Comparison of ENCODE assay signal across 8 cellular contexts in the genomic region with DNA sequence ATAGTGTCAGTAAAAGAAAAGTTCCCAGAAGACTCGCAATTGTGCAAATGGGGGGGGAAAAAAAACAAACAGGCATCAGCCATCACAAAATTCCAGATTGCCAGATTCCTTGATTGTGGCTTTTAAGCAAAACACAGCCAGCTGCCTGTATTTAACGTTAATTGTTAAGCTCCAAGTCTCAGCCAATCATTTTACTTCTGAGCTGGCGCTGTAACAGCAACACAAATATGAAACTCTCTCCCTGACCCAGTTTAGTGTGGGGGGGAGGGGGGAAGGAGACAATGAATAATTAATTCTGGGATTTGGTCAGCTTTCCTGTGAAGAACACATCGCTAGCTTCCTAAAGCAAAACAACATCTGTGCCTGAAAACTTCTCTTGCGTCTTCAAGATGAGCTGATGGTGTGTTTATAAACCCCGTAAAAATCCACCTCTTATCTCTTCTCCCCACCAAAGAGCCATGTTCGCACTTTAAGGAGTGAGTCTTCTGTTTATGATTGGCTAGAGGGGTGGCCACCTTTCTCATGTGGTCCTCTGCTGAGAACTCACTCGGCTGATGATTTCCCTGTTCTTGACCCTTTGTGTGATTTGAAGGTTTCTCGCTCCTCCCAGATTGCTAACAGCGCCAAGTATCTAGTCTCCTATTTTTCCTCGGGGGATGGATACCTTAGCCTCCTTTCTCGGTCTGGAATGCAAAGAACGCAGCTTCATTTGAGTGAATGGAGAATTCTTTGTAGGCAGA.
A peak's percentile ranks its signal among the peaks of the same experiment; 100 is the strongest.
DNase-seq lines count a peak whose midpoint lies in the region; ATAC-seq, FAIRE-seq and TF ChIP-seq lines count a peak whose summit lies in the region.

No MANE protein-coding gene starts in this region.

- H3K4me3 ChIP-seq in RWPE2 (ENCODE audit: severe bottlenecking), result peak overlapping the region; percentile 16
- H3K4me3 ChIP-seq in pancreas, result peak overlapping the region in 3 of 4 donors; percentile 0 to 38 (median 25)
- no peak overlapping the region for H3K4me3 ChIP-seq in colonic mucosa

- TF ChIP-seq CTCF in RWPE2 (IDR thresholded peaks at IDR 0.05; ENCODE audit: poor library complexity, severe bottlenecking) (no peak), foreskin keratinocyte (conservative IDR thresholded peaks at IDR 0.05) (no peak), pancreas (IDR thresholded peaks at IDR 0.05) (no peak), colonic mucosa (IDR thresholded peaks at IDR 0.05) (no peak)

- no peak overlapping the region for H3K27ac ChIP-seq in RWPE2 (ENCODE audit: poor library complexity, severe bottlenecking)
- H3K27ac ChIP-seq in foreskin keratinocyte, result no peak overlapping the region
- peak overlapping the region in 2 of 4 donors; percentile 15 to 60 for H3K27ac ChIP-seq in pancreas
- H3K27ac ChIP-seq in colonic mucosa, result no peak overlapping the region

- H3K27me3 ChIP-seq in RWPE2 (ENCODE audit: insufficient read depth, poor library complexity, severe bottlenecking), result no peaks in the 10 kb centered on the region
- peaks cover 7% of the 10 kb centered on the region for H3K27me3 ChIP-seq in foreskin keratinocyte
- H3K27me3 ChIP-seq in pancreas, result no peaks in the 10 kb centered on the region
- peaks cover 8% of the 10 kb centered on the region for H3K27me3 ChIP-seq in colonic mucosa

- peaks cover 14% of the 10 kb centered on the region for H3K4me1 ChIP-seq in ES-I3 (ENCODE audit: insufficient read depth, low read length)
- peaks cover 4% of the 10 kb centered on the region for H3K4me1 ChIP-seq in RWPE2 (ENCODE audit: insufficient read depth, poor library complexity, severe bottlenecking)
- H3K4me1 ChIP-seq in foreskin keratinocyte, result peaks cover 7% of the 10 kb centered on the region
- H3K4me1 ChIP-seq in pancreas, result peaks cover 3 to 9% (median 8%) of the 10 kb centered on the region in 3 donors
- H3K4me1 ChIP-seq in colonic mucosa, result no peaks in the 10 kb centered on the region

- no peak for FAIRE-seq in pancreas (lab: Jason Lieb, UNC)

- intact Hi-C loops in pancreas (cut with DNase I), result loop anchor here in 2 of 3 donors (5.0 kb wide), 3 partner anchors 55 to 320 kb away; a partner anchor contains a TSS
- intact Hi-C loops in colonic mucosa (cut with DNase I), result loop anchor here (2.0 kb wide), 1 partner anchor 325 kb away; no protein-coding TSS in a partner anchor

- no peaks in the 10 kb centered on the region for H3K9me3 ChIP-seq in ES-I3 (ENCODE audit: control insufficient read depth, insufficient read depth, low read length)
- H3K9me3 ChIP-seq in RWPE2 (ENCODE audit: severe bottlenecking), result no peaks in the 10 kb centered on the region
- H3K9me3 ChIP-seq in pancreas, result no peaks in the 10 kb centered on the region
- H3K9me3 ChIP-seq in colonic mucosa, result no peaks in the 10 kb centered on the region

- WGBS in pancreas, 2 donors, result 18 to 22% methylated on average over 13 of the region's 13 CpGs

- no peak for DNase-seq in RWPE2 (ENCODE audit: low spot score)
- DNase-seq in foreskin keratinocyte, result peak; percentile 15 to 68
- DNase-seq in pancreas, result peak in 3 of 6 donors; percentile 38 to 54 (median 41)
- DNase-seq in activated CD8-positive, alpha-beta memory T cell treated with anti-CD3 and anti-CD28 coated beads, Interleukin-2, amount 50 U/mL, for 48 hours, result no peak
- DNase-seq in colonic mucosa, result no peak
- DNase-seq in T1000 (lab: John Stamatoyannopoulos, UW), result no peak

- H3K9ac ChIP-seq in ES-I3 (ENCODE audit: low read depth, low read length) (peak overlapping the region; percentile 81), colonic mucosa (ENCODE audit: low read depth in 2 of 2, low read length in 2 of 2) (no peak overlapping the region)

- H3K36me3 ChIP-seq in ES-I3 (ENCODE audit: insufficient read depth, low read length) (no peaks in the 10 kb centered on the region), RWPE2 (ENCODE audit: low read depth) (no peaks in the 10 kb centered on the region), pancreas (no peaks in the 10 kb centered on the region), colonic mucosa (no peaks in the 10 kb centered on the region)

- ATAC-seq in RWPE2 (ENCODE audit: low read depth) (peak; percentile 58), foreskin keratinocyte (peak; percentile 43), pancreas (peak; percentile 81 to 83 (median 82)), HG02885 (IDR thresholded peaks at IDR 0.05; ENCODE audit: poor library complexity, unreplicated experiment) (no peak)

Comparison
In these comparisons a context has a peak if more than half of its experiments do, and no peak if none do; other contexts are left out.
1. DNase-seq: peak in foreskin keratinocyte (2 of 2); none in RWPE2 (single experiment), activated CD8-positive, alpha-beta memory T cell treated with anti-CD3 and anti-CD28 coated beads, Interleukin-2, amount 50 U/mL, for 48 hours (single experiment), colonic mucosa (single experiment) and T1000 (single experiment).